ENCODE assay signal across 8 cellular contexts in the genomic region with DNA sequence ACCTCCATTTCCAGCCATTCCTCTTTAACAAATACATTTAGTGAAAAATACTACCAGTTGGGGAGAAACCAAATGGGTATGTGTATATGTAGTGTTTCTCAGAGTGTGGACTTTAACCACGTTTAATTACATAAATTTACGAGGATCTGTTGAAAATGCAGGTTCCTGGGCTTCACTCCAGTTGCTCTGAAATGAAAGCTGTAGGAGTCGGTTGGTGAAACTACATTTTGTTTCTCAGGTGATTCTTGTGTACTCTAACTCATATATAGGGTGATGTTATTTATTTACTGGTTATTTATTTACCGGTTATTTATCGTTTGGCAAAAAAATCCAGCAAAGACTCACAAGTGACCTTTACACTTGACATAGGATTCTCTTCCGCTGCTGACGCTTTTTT. TPM values are rescaled to one million over a fixed set of nuclear protein-coding genes. Genes with fewer than 3 reads are reported as not detected.
DNase-seq lines count a peak whose midpoint lies in the region; ATAC-seq and TF ChIP-seq lines count a peak whose summit lies in the region.

No MANE protein-coding gene starts in this region.

- H3K9ac ChIP-seq in colonic mucosa (ENCODE audit: low read depth in 2 of 2, low read length in 2 of 2) (no peak overlapping the region), parathyroid adenoma (no peak overlapping the region)

- peak overlapping the region; percentile 59 for H3K4me2 ChIP-seq in parathyroid adenoma (ENCODE audit: low read length)

- no peaks in the 10 kb centered on the region for H3K27me3 ChIP-seq in colonic mucosa
- no peaks in the 10 kb centered on the region for H3K27me3 ChIP-seq in parathyroid adenoma (ENCODE audit: control insufficient read depth, insufficient read depth, low read length)

- H3K4me3 ChIP-seq in colonic mucosa (peak overlapping the region; percentile 87), parathyroid adenoma (ENCODE audit: low read depth, low read length) (peak overlapping the region; percentile 99)

- H3K79me2 ChIP-seq in parathyroid adenoma, result peaks cover 5% of the 10 kb centered on the region

- intact Hi-C loops in colonic mucosa (cut with DNase I), result no loop called here

- H2AFZ ChIP-seq in parathyroid adenoma, result peak overlapping the region; percentile 96

- H3K4me1 ChIP-seq in colonic mucosa (no peaks in the 10 kb centered on the region), parathyroid adenoma (no peaks in the 10 kb centered on the region)

- H3K27ac ChIP-seq in colonic mucosa (peak overlapping the region; percentile 100), parathyroid adenoma (peak overlapping the region; percentile 88)

- no peaks in the 10 kb centered on the region for H3K36me3 ChIP-seq in colonic mucosa
- H3K36me3 ChIP-seq in parathyroid adenoma (ENCODE audit: control insufficient read depth, insufficient read depth, low read length), result no peaks in the 10 kb centered on the region

- DNase-seq in colonic mucosa (no peak), NCI-H2171 treated with DMSO at 0.1 percent for 48 hours (lab: John Stamatoyannopoulos, UW) (no peak), AML-193 (lab: John Stamatoyannopoulos, UW) (no peak), NCI-H146 treated with DMSO at 0.1 percent for 48 hours (lab: John Stamatoyannopoulos, UW; ENCODE audit: unreplicated experiment) (no peak), A172 (ENCODE audit: low spot score) (no peak)

- H3K9me3 ChIP-seq in colonic mucosa (no peaks in the 10 kb centered on the region), parathyroid adenoma (ENCODE audit: control insufficient read depth, low read length) (no peaks in the 10 kb centered on the region)

- no peak for TF ChIP-seq CTCF in colonic mucosa (IDR thresholded peaks at IDR 0.05)
- no peak for TF ChIP-seq CTCF in parathyroid adenoma (IDR thresholded peaks at IDR 0.05)

- ATAC-seq in GM19452 (IDR thresholded peaks at IDR 0.05; ENCODE audit: unreplicated experiment), result peak; percentile 1
- ATAC-seq in HG03571 (IDR thresholded peaks at IDR 0.05; ENCODE audit: unreplicated experiment), result peak; percentile 20

RNA-seq across cellular contexts. Expression of gene TANK, which starts 0.4 kb away (rescaled TPM):
- 10 to 100 TPM; 47.4 to 60.7 TPM for total RNA-seq in colonic mucosa
- total RNA-seq in A172 (2014; rRNA removed; shearing (Covaris generic)), result 74.0 and 74.5 TPM in 2 replicates
